Comparison of ENCODE assay signal across 1 cellular context in genomic region chr16:50547340-50547865, GRCh38.
TF ChIP-seq lines count a peak whose summit lies in the region.

No MANE protein-coding gene starts in this region.

TF ChIP-seq in HepG2, 621 proteins besides CTCF, POLR2A, EP300 and RAD21 (continued from another document and continues in another):
- TF ChIP-seq RERE (CRISPR knock-in tag; IDR thresholded peaks at IDR 0.05; ENCODE audit: low read depth) (peak; percentile 65; the same call in 1 of the 2 replicates), ZNF839 (CRISPR knock-in tag; IDR thresholded peaks at IDR 0.05; ENCODE audit: borderline replicate concordance) (no peak), XRCC5 (optimal IDR thresholded peaks at IDR 0.05; ENCODE audit: low read length) (peak; percentile 91), SIN3B (IDR thresholded peaks at IDR 0.05; ENCODE audit: low read length) (peak; percentile 43; the same call in 1 of the 2 replicates), JDP2 (CRISPR knock-in tag; IDR thresholded peaks at IDR 0.05; ENCODE audit: borderline replicate concordance) (no peak), FOXK2 (IDR thresholded peaks at IDR 0.05) (no peak), ZC3H13 (CRISPR knock-in tag; IDR thresholded peaks at IDR 0.05) (peak; percentile 66; the same call in 1 of the 2 replicates), RFXANK (CRISPR knock-in tag; IDR thresholded peaks at IDR 0.05) (no peak), NFKB2 (CRISPR knock-in tag; IDR thresholded peaks at IDR 0.05; ENCODE audit: borderline replicate concordance) (peak; percentile 49; the same call in 1 of the 2 replicates), MAFK (conservative IDR thresholded peaks at IDR 0.05 in 1 of 2, IDR thresholded peaks at IDR 0.05 in 1 of 2; ENCODE audit: low read length in 2 of 2) (no peak), ZFP41 (CRISPR knock-in tag; IDR thresholded peaks at IDR 0.05; ENCODE audit: borderline replicate concordance) (no peak), E2F5 (CRISPR knock-in tag; conservative IDR thresholded peaks at IDR 0.05) (no peak), EHMT2 (IDR thresholded peaks at IDR 0.05; ENCODE audit: borderline replicate concordance, low read depth, low read length) (no peak), ZBTB43 (CRISPR knock-in tag; conservative IDR thresholded peaks at IDR 0.05) (no peak), HOXA5 (CRISPR knock-in tag; IDR thresholded peaks at IDR 0.05) (no peak), ZNF776 (CRISPR knock-in tag; IDR thresholded peaks at IDR 0.05) (peak; percentile 13; the same call in 1 of the 2 replicates), ZFY (CRISPR knock-in tag; IDR thresholded peaks at IDR 0.05) (no peak), ZNF513 (CRISPR knock-in tag; conservative IDR thresholded peaks at IDR 0.05) (no peak), ZEB1 (IDR thresholded peaks at IDR 0.05; ENCODE audit: insufficient replicate concordance, low read depth) (peak; percentile 76), ZKSCAN8 (CRISPR knock-in tag; IDR thresholded peaks at IDR 0.05; ENCODE audit: borderline replicate concordance) (peak; percentile 79; the same call in 1 of the 2 replicates), TCF7L2 (IDR thresholded peaks at IDR 0.05; ENCODE audit: low read depth, low read length) (peak; percentile 92), CHCHD3 (CRISPR knock-in tag; IDR thresholded peaks at IDR 0.05) (no peak), ZBTB42 (CRISPR knock-in tag; IDR thresholded peaks at IDR 0.05) (no peak), ZZZ3 (CRISPR knock-in tag; IDR thresholded peaks at IDR 0.05; ENCODE audit: borderline replicate concordance) (no peak), ATF6 (CRISPR knock-in tag; conservative IDR thresholded peaks at IDR 0.05) (no peak), ZNF30 (CRISPR knock-in tag; IDR thresholded peaks at IDR 0.05) (no peak), JUN (CRISPR knock-in tag; IDR thresholded peaks at IDR 0.05) (peak; percentile 23; the same call in 1 of the 2 replicates), GATA4 (IDR thresholded peaks at IDR 0.05; ENCODE audit: borderline replicate concordance, low read depth) (peak; percentile 87; the same call in 1 of the 2 replicates), SKI (IDR thresholded peaks at IDR 0.05; ENCODE audit: partially characterized antibody) (peak; percentile 99), U2AF1 (optimal IDR thresholded peaks at IDR 0.05; ENCODE audit: low read depth, low read length) (peak; percentile 95), NFAT5 (CRISPR knock-in tag; IDR thresholded peaks at IDR 0.05) (no peak), BCL3 (CRISPR knock-in tag; IDR thresholded peaks at IDR 0.05) (no peak; the same call in 1 of the 2 replicates), GPBP1L1 (CRISPR knock-in tag; IDR thresholded peaks at IDR 0.05) (no peak), SP2 (CRISPR knock-in tag; IDR thresholded peaks at IDR 0.05) (peak; percentile 40; the same call in 1 of the 2 replicates), YEATS2 (CRISPR knock-in tag; IDR thresholded peaks at IDR 0.05; ENCODE audit: borderline replicate concordance) (no peak), RBFOX2 (IDR thresholded peaks at IDR 0.05; ENCODE audit: low read depth, low read length) (peak; percentile 89), THYN1 (CRISPR knock-in tag; IDR thresholded peaks at IDR 0.05; ENCODE audit: borderline replicate concordance, low read depth) (no peak), ZNF567 (CRISPR knock-in tag; IDR thresholded peaks at IDR 0.05; ENCODE audit: borderline replicate concordance) (no peak), ZNF652 (CRISPR knock-in tag; IDR thresholded peaks at IDR 0.05; ENCODE audit: borderline replicate concordance, low read depth) (no peak), ZMAT5 (CRISPR knock-in tag; IDR thresholded peaks at IDR 0.05; ENCODE audit: borderline replicate concordance, low read depth) (no peak)
